Comparison of ENCODE assay signal across 18 cellular contexts in the genomic region with DNA sequence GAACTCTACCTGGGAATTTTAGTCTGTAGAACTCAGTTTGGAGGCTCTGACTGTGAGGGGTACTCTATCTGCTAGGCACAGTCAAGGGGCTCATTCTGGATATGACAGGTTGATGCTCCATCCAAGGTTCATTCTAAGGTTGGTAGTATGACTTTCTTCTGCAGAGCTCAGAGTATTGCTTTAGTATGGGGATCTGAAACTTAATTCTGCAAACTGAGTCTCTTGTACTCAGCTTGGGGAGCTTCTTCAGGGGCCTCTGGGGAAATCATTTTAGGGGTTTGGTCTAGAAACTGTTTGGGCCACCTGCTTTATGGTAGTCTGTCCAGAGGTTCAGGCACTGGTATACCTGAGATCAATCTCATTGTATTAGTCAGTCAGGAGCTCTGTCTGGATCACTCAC. TPM values are rescaled to one million over a fixed set of nuclear protein-coding genes. Genes with fewer than 3 reads are reported as not detected.
DNase-seq lines count a peak whose midpoint lies in the region; ATAC-seq lines count a peak whose summit lies in the region.
"Had no signal": no experiment of that assay in that cellular context is flagged by ENCODE, and none has a peak within 500 bp of the region (broad histone marks: within the 10 kb centered on the region; RNA-seq: fewer than 3 reads in every experiment).

No MANE protein-coding gene starts in this region.

- H3K36me3 Mint-ChIP-seq in stimulated activated memory B cell treated with anti-CD40 and anti-IgM and Interleukin-4, amounts not matched to agents 10 μg/mL and 1 μg/mL and 100 μg/mL, for 72 hours = no peaks in the 10 kb centered on the region
- H3K36me3 Mint-ChIP-seq: CD8-positive, alpha-beta memory T cell had no signal

- no peaks in the 10 kb centered on the region for H3K27me3 Mint-ChIP-seq in stimulated activated memory B cell treated with anti-CD40 and anti-IgM and Interleukin-4, amounts not matched to agents 10 μg/mL and 1 μg/mL and 100 μg/mL, for 72 hours

- ATAC-seq in GM18511 (IDR thresholded peaks at IDR 0.05; ENCODE audit: unreplicated experiment) = peak; percentile 73
- peak; percentile 92 for ATAC-seq in GM21390 (IDR thresholded peaks at IDR 0.05; ENCODE audit: unreplicated experiment)
- ATAC-seq in HG03175 (IDR thresholded peaks at IDR 0.05; ENCODE audit: unreplicated experiment) = peak; percentile 42
- peak; percentile 51 for ATAC-seq in stimulated activated memory B cell treated with anti-CD40 and anti-IgM and Interleukin-4, amounts not matched to agents 10 μg/mL and 1 μg/mL and 100 μg/mL, for 72 hours
- no peak for ATAC-seq in HG02938 (IDR thresholded peaks at IDR 0.05; ENCODE audit: unreplicated experiment)
- ATAC-seq in left lobe of liver = no peak

- no peaks in the 10 kb centered on the region for H3K4me1 Mint-ChIP-seq in stimulated activated memory B cell treated with anti-CD40 and anti-IgM and Interleukin-4, amounts not matched to agents 10 μg/mL and 1 μg/mL and 100 μg/mL, for 72 hours
- H3K4me1 Mint-ChIP-seq: CD8-positive, alpha-beta memory T cell had no signal

- no peaks in the 10 kb centered on the region for H3K9me3 Mint-ChIP-seq in stimulated activated memory B cell treated with anti-CD40 and anti-IgM and Interleukin-4, amounts not matched to agents 10 μg/mL and 1 μg/mL and 100 μg/mL, for 72 hours
- H3K9me3 Mint-ChIP-seq: CD8-positive, alpha-beta memory T cell had no signal

- H3K4me3 Mint-ChIP-seq in stimulated activated memory B cell treated with anti-CD40 and anti-IgM and Interleukin-4, amounts not matched to agents 10 μg/mL and 1 μg/mL and 100 μg/mL, for 72 hours = no peak overlapping the region
- H3K4me3 Mint-ChIP-seq: CD8-positive, alpha-beta memory T cell had no signal

- DNase-seq in left lobe of liver (ENCODE audit: low spot score) (no peak), SW 1271 (lab: John Stamatoyannopoulos, UW) (no peak)
- DNase-seq: Calu3; CD8-positive, alpha-beta memory T cell; GDM1; MG63; NCI-H1417; NCI-H1694 treated with DMSO at 0.1 percent for 48 hours; NCI-H446; NCI-H526; OCI-M1; SJCRH30; T-helper 9 cell had no signal

- no peak overlapping the region for H3K27ac Mint-ChIP-seq in stimulated activated memory B cell treated with anti-CD40 and anti-IgM and Interleukin-4, amounts not matched to agents 10 μg/mL and 1 μg/mL and 100 μg/mL, for 72 hours

RNA-seq across cellular contexts. Expression of a gene that starts 9.7 kb away (rescaled TPM):
- 18.1 TPM for total RNA-seq in left lobe of liver

Comparison
In these comparisons a context has a peak if more than half of its experiments do, and no peak if none do; other contexts are left out.
1. ATAC-seq: peak in GM18511 (single experiment), GM21390 (single experiment), HG03175 (single experiment) and stimulated activated memory B cell treated with anti-CD40 and anti-IgM and Interleukin-4, amounts not matched to agents 10 μg/mL and 1 μg/mL and 100 μg/mL, for 72 hours (single experiment); none in HG02938 (single experiment) and left lobe of liver (single experiment).